1 cellular context compared by ENCODE assay signal in genomic region chr1:246587032-246587431, GRCh38.
TF ChIP-seq lines count a peak whose summit lies in the region.

No MANE protein-coding gene starts in this region.

TF ChIP-seq in GM23338, 12 proteins besides CTCF, POLR2A, EP300 and RAD21 (continued from another document):
- no peak for TF ChIP-seq JUNB (IDR thresholded peaks at IDR 0.05; ENCODE audit: unreplicated experiment)
- TF ChIP-seq CREB1 (CRISPR knock-in tag; IDR thresholded peaks at IDR 0.05; ENCODE audit: low read depth) = no peak
- no peak for TF ChIP-seq POLR2AphosphoS5 (IDR thresholded peaks at IDR 0.05; ENCODE audit: low read depth)
- TF ChIP-seq ETS1 (IDR thresholded peaks at IDR 0.05) = no peak
- TF ChIP-seq STAT1 (IDR thresholded peaks at IDR 0.05; ENCODE audit: unreplicated experiment) = no peak
- no peak for TF ChIP-seq ZNF114 (CRISPR knock-in tag; IDR thresholded peaks at IDR 0.05)
- TF ChIP-seq ZNF331 (CRISPR knock-in tag; IDR thresholded peaks at IDR 0.05; ENCODE audit: low read depth) = no peak
- no peak for TF ChIP-seq REST (IDR thresholded peaks at IDR 0.05; ENCODE audit: unreplicated experiment)
TF ChIP-seq in GM23338: peak in this region for 0.
